9 cellular contexts compared by ENCODE assay signal in genomic region chr9:68416891-68417570, GRCh38.
DNase-seq lines count a peak whose midpoint lies in the region; ATAC-seq and TF ChIP-seq lines count a peak whose summit lies in the region.
"Had no signal": no experiment of that assay in that cellular context is flagged by ENCODE, and none has a peak within 500 bp of the region (broad histone marks: within the 10 kb centered on the region; RNA-seq: fewer than 3 reads in every experiment).

No MANE protein-coding gene starts in this region.

- H2BK5ac ChIP-seq in mesendoderm (ENCODE audit: low read length) = no peak overlapping the region

- H3K4me3 Mint-ChIP-seq in HFFc6 = no peak overlapping the region

- H3K27ac Mint-ChIP-seq in HFFc6 = no peak overlapping the region

- no peak for ATAC-seq in HG03342 (IDR thresholded peaks at IDR 0.05; ENCODE audit: unreplicated experiment)

- H4K5ac ChIP-seq in mesendoderm (ENCODE audit: low read length) = no peak overlapping the region

- H3K9me3 Mint-ChIP-seq in HFFc6 = peaks cover 4% of the 10 kb centered on the region

- H3K27ac ChIP-seq in mesendoderm (ENCODE audit: low read depth, low read length) (no peak overlapping the region), dorsolateral prefrontal cortex (no peak overlapping the region), transverse colon (peak overlapping the region in 2 of 4 donors; percentile 40 to 55)
- H3K27ac ChIP-seq: ovary had no signal

- no peak overlapping the region for H3K18ac ChIP-seq in mesendoderm (ENCODE audit: low read length)

- H3K36me3 ChIP-seq in mesendoderm (ENCODE audit: control insufficient read depth, insufficient read depth, low read length) (no peaks in the 10 kb centered on the region), transverse colon (no peaks in the 10 kb centered on the region)
- H3K36me3 ChIP-seq: ovary had no signal

- intact Hi-C loops in dorsolateral prefrontal cortex (cut with DNase I) (no loop called here), transverse colon (cut with DNase I; ENCODE audit: low total_unique reads) (no loop called here)

- H4K8ac ChIP-seq in mesendoderm (ENCODE audit: low read depth, low read length) = no peak overlapping the region

- no peak overlapping the region for H2BK15ac ChIP-seq in mesendoderm (replicated peaks; ENCODE audit: low read depth)

- no peak overlapping the region for H3K23ac ChIP-seq in mesendoderm (ENCODE audit: low read length)

- H3K27me3 ChIP-seq in mesendoderm (ENCODE audit: insufficient read depth, low read length, poor library complexity) (no peaks in the 10 kb centered on the region), dorsolateral prefrontal cortex (no peaks in the 10 kb centered on the region), transverse colon (no peaks in the 10 kb centered on the region)
- H3K27me3 ChIP-seq: ovary had no signal

- no peak overlapping the region for H3K9ac ChIP-seq in mesendoderm (ENCODE audit: low read length)

- H3K4me1 ChIP-seq in mesendoderm (ENCODE audit: control insufficient read depth, low read depth, low read length) = no peaks in the 10 kb centered on the region
- H3K4me1 ChIP-seq in transverse colon = no peaks in the 10 kb centered on the region

- peak; percentile 16 for DNase-seq in EH (ENCODE audit: low read depth)
- no peak for DNase-seq in HFFc6
- DNase-seq in mesendoderm = peak; percentile 77
- no peak for DNase-seq in dorsolateral prefrontal cortex
- DNase-seq in transverse colon = no peak
- DNase-seq: activated CD4-positive, alpha-beta T cell treated with anti-CD3 and anti-CD28 coated beads for 4 hours; ovary had no signal

- no CpG with 5 or more reads among the region's 8 CpGs for WGBS in mesendoderm (ENCODE audit: extremely low coverage, insufficient coverage, low lambda C conversion rate)
- WGBS in transverse colon (ENCODE audit: low coverage in 1 of 2), 2 donors = 69 to 72% methylated on average over 6 to 8 of the region's 8 CpGs

- no peak overlapping the region for H2AK5ac ChIP-seq in mesendoderm (ENCODE audit: low read length)

- H3K4ac ChIP-seq in mesendoderm (ENCODE audit: low read depth, low read length) = no peak overlapping the region

- no peak overlapping the region for H3K4me2 ChIP-seq in mesendoderm (ENCODE audit: low read length)

- peak; percentile 22; the same call in 1 of the 2 replicates for TF ChIP-seq CTCF in HFFc6 (IDR thresholded peaks at IDR 0.05)
- peak; percentile 19; the same call in 1 of the 2 replicates for TF ChIP-seq CTCF in WI38 (IDR thresholded peaks at IDR 0.05; ENCODE audit: low read depth, low read length)
- peak in 12 of 56 donors; percentile 5 to 25 (median 18) for TF ChIP-seq CTCF in dorsolateral prefrontal cortex (IDR thresholded peaks at IDR 0.05 in 54 of 56, conservative IDR thresholded peaks at IDR 0.05 in 2 of 56; ENCODE audit: low read depth in 1 of 56, partially characterized antibody in 56 of 56)
- peak in 2 of 5 experiments; percentile 13 to 22 for TF ChIP-seq CTCF in transverse colon (IDR thresholded peaks at IDR 0.05)

- peaks cover 5% of the 10 kb centered on the region; the same call in 1 of the 2 replicates for H3K27me3 Mint-ChIP-seq in HFFc6 (ENCODE audit: insufficient read depth)

- no peaks in the 10 kb centered on the region for H3K36me3 Mint-ChIP-seq in HFFc6 (ENCODE audit: low read depth)

- no peak overlapping the region for H2BK120ac ChIP-seq in mesendoderm (ENCODE audit: low read depth, low read length)

- TF ChIP-seq POLR2A in transverse colon (IDR thresholded peaks at IDR 0.05) = no peak

- H3K79me1 ChIP-seq in mesendoderm (ENCODE audit: low read length) = no peaks in the 10 kb centered on the region

- TF ChIP-seq EP300 in transverse colon (IDR thresholded peaks at IDR 0.05; ENCODE audit: low read depth) = no peak

- no peaks in the 10 kb centered on the region for H3K4me1 Mint-ChIP-seq in HFFc6 (ENCODE audit: low read depth)

- H3K9me3 ChIP-seq in transverse colon = no peaks in the 10 kb centered on the region
- H3K9me3 ChIP-seq: ovary had no signal

- no peak overlapping the region for H3K4me3 ChIP-seq in WI38 (ENCODE audit: low read depth, low read length)
- H3K4me3 ChIP-seq in mesendoderm (ENCODE audit: low read length) = no peak overlapping the region
- H3K4me3 ChIP-seq in dorsolateral prefrontal cortex = no peak overlapping the region
- H3K4me3 ChIP-seq in transverse colon = no peak overlapping the region
- H3K4me3 ChIP-seq: ovary had no signal

- in situ Hi-C loops in transverse colon (cut with MboI; ENCODE audit: low pct_ligation_motif_present in 1 of 4, low pct_unique_long_range_greater_than_20kb in 1 of 4, low sequenced_read_pairs in 3 of 4) = no loop called here

- no peaks in the 10 kb centered on the region for H3K79me2 ChIP-seq in mesendoderm (ENCODE audit: control insufficient read depth, insufficient read depth, low read length)

- H3K56ac ChIP-seq in mesendoderm (ENCODE audit: low read length) = no peak overlapping the region

Comparison
In these comparisons a context has a peak if more than half of its experiments do, and no peak if none do; other contexts are left out.
1. DNase-seq: peak in EH (single experiment) and mesendoderm (single experiment); none in HFFc6 (single experiment), dorsolateral prefrontal cortex (0 of 10) and transverse colon (single experiment).